ENCODE assay signal across 1 cellular context in genomic region chr3:28114893-28115292, GRCh38.
TF ChIP-seq lines count a peak whose summit lies in the region.

No MANE protein-coding gene starts in this region.

TF ChIP-seq in GM12878, 131 proteins besides CTCF, POLR2A, EP300 and RAD21 (continued from another document):
- no peak for TF ChIP-seq ZBTB33 (IDR thresholded peaks at IDR 0.05)
